9 cellular contexts compared by ENCODE assay signal in genomic region chr3:107432013-107432515, GRCh38. TPM values are rescaled to one million over a fixed set of nuclear protein-coding genes. Genes with fewer than 3 reads are reported as not detected.
DNase-seq lines count a peak whose midpoint lies in the region; ATAC-seq and TF ChIP-seq lines count a peak whose summit lies in the region.
"Had no signal": no experiment of that assay in that cellular context is flagged by ENCODE, and none has a peak within 500 bp of the region (broad histone marks: within the 10 kb centered on the region; RNA-seq: fewer than 3 reads in every experiment).

No MANE protein-coding gene starts in this region.

- TF ChIP-seq POLR2A in heart left ventricle (IDR thresholded peaks at IDR 0.05) = no peak
- no peak for TF ChIP-seq POLR2A in esophagus squamous epithelium (IDR thresholded peaks at IDR 0.05)

- no peaks in the 10 kb centered on the region for H3K27me3 ChIP-seq in heart left ventricle
- H3K27me3 ChIP-seq in esophagus squamous epithelium = no peaks in the 10 kb centered on the region

- H3K9ac ChIP-seq in SK-N-MC (ENCODE audit: insufficient read length) = peak overlapping the region; percentile 79

- peak overlapping the region; percentile 65 to 94 (median 78) for H3K4me3 ChIP-seq in heart left ventricle
- H3K4me3 ChIP-seq in SK-N-MC = peak overlapping the region; percentile 76
- H3K4me3 ChIP-seq in esophagus squamous epithelium = peak overlapping the region; percentile 71 to 83 (median 79)

- peak in 1 of 5 donors; percentile 28 for DNase-seq in heart left ventricle
- no peak for DNase-seq in Right ventricle myocardium inferior (ENCODE audit: missing footprints)
- DNase-seq in SK-N-MC (ENCODE audit: low read depth, low spot score) = no peak
- DNase-seq in esophagus squamous epithelium (lab: John Stamatoyannopoulos, UW) = no peak
- no peak for DNase-seq in neural crest cell (ENCODE audit: low read depth, low spot score)

- H3K36me3 Mint-ChIP-seq in neural crest cell (ENCODE audit: low read depth) = no peaks in the 10 kb centered on the region

- peaks cover 34% of the 10 kb centered on the region for H3K4me1 Mint-ChIP-seq in neural crest cell

- H3K4me1 ChIP-seq in heart left ventricle (peaks cover 0 to 27% (median 7%) of the 10 kb centered on the region in 12 donors), esophagus squamous epithelium (peaks cover 16 to 30% (median 16%) of the 10 kb centered on the region in 3 donors)

- H3K9me3 ChIP-seq in heart left ventricle (no peaks in the 10 kb centered on the region), SK-N-MC (ENCODE audit: low read depth, low read length) (no peaks in the 10 kb centered on the region), esophagus squamous epithelium (no peaks in the 10 kb centered on the region)

- 5 to 7% (median 6%) methylated on average over 20 of the region's 20 CpGs for WGBS in heart left ventricle, 4 donors
- WGBS in esophagus squamous epithelium, 2 donors = 2 to 3% methylated on average over 19 to 20 of the region's 20 CpGs

- TF ChIP-seq CTCF in heart left ventricle (IDR thresholded peaks at IDR 0.05) (no peak), esophagus squamous epithelium (IDR thresholded peaks at IDR 0.05) (no peak), neural crest cell (conservative IDR thresholded peaks at IDR 0.05) (no peak)

- H3K36me3 ChIP-seq in heart left ventricle (no peaks in the 10 kb centered on the region), SK-N-MC (ENCODE audit: insufficient read depth, low read length) (no peaks in the 10 kb centered on the region), esophagus squamous epithelium (no peaks in the 10 kb centered on the region)

- H3K27me3 Mint-ChIP-seq in neural crest cell (ENCODE audit: low read depth) = peaks cover 9% of the 10 kb centered on the region

- H3K4me3 Mint-ChIP-seq in neural crest cell = peak overlapping the region; percentile 95

- ATAC-seq in heart left ventricle (no peak), Right ventricle myocardium inferior (no peak), HG03342 (IDR thresholded peaks at IDR 0.05; ENCODE audit: unreplicated experiment) (no peak), HG02798 (IDR thresholded peaks at IDR 0.05; ENCODE audit: poor library complexity, unreplicated experiment) (no peak), GM21528 (IDR thresholded peaks at IDR 0.05; ENCODE audit: low FRiP score, unreplicated experiment) (no peak)

- intact Hi-C loops in heart left ventricle (cut with DNase I) = loop anchor here in 4 of 10 donors (1.0 to 10.0 kb wide), 5 partner anchors 90 to 313 kb away; partner anchors contain the start of gene BBX (in 2 of the 4)
- intact Hi-C loops in Right ventricle myocardium inferior (cut with DNase I) = no loop called here
- intact Hi-C loops in esophagus squamous epithelium (cut with DNase I) = loop anchor here (5.0 kb wide), 1 partner anchor 160 kb away; no protein-coding TSS in a partner anchor

- no peaks in the 10 kb centered on the region for H3K9me3 Mint-ChIP-seq in neural crest cell

- H3K27ac ChIP-seq in heart left ventricle = peak overlapping the region; percentile 89 to 99 (median 96)
- H3K27ac ChIP-seq in SK-N-MC = no peak overlapping the region
- H3K27ac ChIP-seq in esophagus squamous epithelium = peak overlapping the region; percentile 92 to 96 (median 94)

- H3K27ac Mint-ChIP-seq in neural crest cell (ENCODE audit: unreplicated experiment) = peak overlapping the region; percentile 97

RNA-seq across cellular contexts. Expression of gene CCDC54, which starts 54.8 kb away (rescaled TPM):
- total RNA-seq in heart left ventricle (not detected), Right ventricle myocardium inferior (not detected), esophagus squamous epithelium (not detected), neural crest cell (not detected in 2 replicates)
- not detected for polyA plus RNA-seq in heart left ventricle
- total RNA-seq: lung microvascular endothelial cell had no signal
